9 cellular contexts compared by ENCODE assay signal in genomic region chr11:11977206-11977938, GRCh38. TPM values are rescaled to one million over a fixed set of nuclear protein-coding genes. Genes with fewer than 3 reads are reported as not detected.
DNase-seq lines count a peak whose midpoint lies in the region; ATAC-seq and TF ChIP-seq lines count a peak whose summit lies in the region.
"Had no signal": no experiment of that assay in that cellular context is flagged by ENCODE, and none has a peak within 500 bp of the region (broad histone marks: within the 10 kb centered on the region; RNA-seq: fewer than 3 reads in every experiment).

No MANE protein-coding gene starts in this region.

- TF ChIP-seq CTCF in CD14-positive monocyte (IDR thresholded peaks at IDR 0.05) (no peak), RWPE1 (conservative IDR thresholded peaks at IDR 0.05; ENCODE audit: low read depth) (no peak)

- CTCF ChIA-PET in RWPE1 (lab: Yijun Ruan, JAX) = interaction anchor here (0.9 to 1.1 kb wide), 2 partner anchors 10 to 67 kb away, joined by 3 to 6 read pairs; no protein-coding TSS in a partner anchor

- peak overlapping the region; percentile 99 for H3K27ac ChIP-seq in RWPE1

- POLR2A ChIA-PET in RWPE1 (lab: Yijun Ruan, JAX; ENCODE audit: low non-redundant PET) = no interaction called here

- peaks cover 2% of the 10 kb centered on the region for H3K4me1 Mint-ChIP-seq in CD14-positive monocyte

- DNase-seq in CD14-positive monocyte (ENCODE audit: low spot score) (peak; percentile 19), RWPE1 (ENCODE audit: low spot score) (peak; percentile 85), fibroblast of gingiva (ENCODE audit: low read depth) (peak; percentile 75), non-pigmented ciliary epithelial cell (ENCODE audit: low read depth) (peak; percentile 71), NCI-H82 treated with DMSO at 0.1 percent for 48 hours (lab: John Stamatoyannopoulos, UW; ENCODE audit: unreplicated experiment) (no peak), NOMO-1 (lab: John Stamatoyannopoulos, UW; ENCODE audit: unreplicated experiment in 2 of 2) (no peak)
- no peak for DNase-seq in NK-92 treated with Interleukin-12 subunit alpha and Interleukin-12 subunit beta, amount 100 ng/mL, for 24 hours (lab: John Stamatoyannopoulos, UW)
- DNase-seq: NCI-H187 had no signal

- H3K27ac Mint-ChIP-seq in CD14-positive monocyte = no peak overlapping the region

- intact Hi-C loops in CD14-positive monocyte (cut with micrococcal nuclease) = no loop called here

- ATAC-seq in GM21390 (IDR thresholded peaks at IDR 0.05; ENCODE audit: unreplicated experiment) = no peak

- peaks cover 0 to 5% (median 1%) of the 10 kb centered on the region in 3 donors for H3K27me3 Mint-ChIP-seq in CD14-positive monocyte (ENCODE audit: low read depth in 3 of 3)

- peaks cover 0 to 11% (median 3%) of the 10 kb centered on the region in 7 donors for H3K9me3 Mint-ChIP-seq in CD14-positive monocyte

- H3K4me3 Mint-ChIP-seq in CD14-positive monocyte = no peak overlapping the region

- no peaks in the 10 kb centered on the region for H3K36me3 Mint-ChIP-seq in CD14-positive monocyte

RNA-seq across cellular contexts. Expression of gene DKK3, which starts 31.1 kb away (rescaled TPM):
- not detected for polyA plus RNA-seq in CD14-positive monocyte

Comparison
In these comparisons a context has a peak if more than half of its experiments do, and no peak if none do; other contexts are left out.
1. DNase-seq: peak in CD14-positive monocyte (single experiment), RWPE1 (single experiment), fibroblast of gingiva (single experiment) and non-pigmented ciliary epithelial cell (single experiment); none in NK-92 treated with Interleukin-12 subunit alpha and Interleukin-12 subunit beta, amount 100 ng/mL, for 24 hours (single experiment), NCI-H82 treated with DMSO at 0.1 percent for 48 hours (single experiment) and NOMO-1 (0 of 2).